8 cellular contexts compared by ENCODE assay signal in the genomic region with DNA sequence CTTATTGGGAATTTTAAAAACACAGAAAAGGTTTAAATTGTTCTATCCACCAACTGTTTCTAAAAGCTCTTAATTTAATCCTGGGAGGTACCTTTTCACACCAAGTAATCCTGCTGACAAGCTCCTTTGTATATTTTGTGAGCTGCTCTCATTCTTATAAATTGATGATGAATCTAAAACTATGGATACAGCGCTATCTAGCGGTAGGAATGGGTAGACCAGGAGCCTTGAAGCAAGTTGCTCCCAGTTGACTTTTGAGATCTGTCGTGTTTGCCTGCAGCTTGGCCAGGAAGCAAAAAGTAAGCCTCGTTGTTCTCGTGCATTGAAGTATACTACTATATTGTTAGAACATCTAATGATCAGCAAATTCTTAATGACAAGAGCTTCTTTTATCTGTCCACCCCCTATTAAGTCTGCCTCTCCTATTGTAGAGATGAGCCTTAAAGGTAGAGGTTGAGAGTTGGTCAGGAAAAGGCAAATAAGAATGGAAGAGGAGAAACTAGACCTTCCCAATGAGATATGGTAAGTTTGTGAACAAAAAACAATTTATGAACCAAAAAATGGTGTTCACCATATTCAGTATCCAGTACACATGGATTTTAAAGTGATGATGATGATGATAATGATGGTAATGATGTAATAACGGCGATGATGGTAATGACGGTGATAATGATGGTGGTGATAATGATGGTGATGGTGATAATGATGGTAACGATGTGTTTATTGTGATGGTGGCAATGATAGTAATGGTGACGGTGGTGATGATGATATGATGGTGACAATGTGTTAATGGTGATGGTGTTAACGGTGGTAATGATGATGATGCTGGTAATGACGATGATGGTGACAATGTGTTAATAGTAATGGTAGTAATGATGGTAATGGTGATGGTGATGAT.
A peak's percentile ranks its signal among the peaks of the same experiment; 100 is the strongest.
DNase-seq lines count a peak whose midpoint lies in the region; ATAC-seq and TF ChIP-seq lines count a peak whose summit lies in the region.

No MANE protein-coding gene starts in this region.

- intact Hi-C loops in esophagus muscularis mucosa (cut with DNase I): no loop called here

- peak; percentile 82 to 90 (median 84) for TF ChIP-seq CTCF in esophagus muscularis mucosa (IDR thresholded peaks at IDR 0.05)

- peaks cover 0 to 4% (median 0%) of the 10 kb centered on the region in 4 donors for H3K9me3 ChIP-seq in esophagus muscularis mucosa

- no peak for TF ChIP-seq POLR2A in esophagus muscularis mucosa (IDR thresholded peaks at IDR 0.05; ENCODE audit: low read depth)

- no peak overlapping the region for H3K27ac ChIP-seq in esophagus muscularis mucosa (replicated peaks in 1 of 4)

- WGBS in esophagus muscularis mucosa: 51% methylated on average over 12 of the region's 12 CpGs

- H3K36me3 ChIP-seq in esophagus muscularis mucosa: no peaks in the 10 kb centered on the region

- TF ChIP-seq EP300 in esophagus muscularis mucosa (IDR thresholded peaks at IDR 0.05): no peak

- H3K4me3 ChIP-seq in esophagus muscularis mucosa: no peak overlapping the region

- no peaks in the 10 kb centered on the region for H3K27me3 ChIP-seq in esophagus muscularis mucosa

- DNase-seq in DMS114 treated with DMSO at 0.1 percent for 48 hours (lab: John Stamatoyannopoulos, UW; ENCODE audit: unreplicated experiment) (peak; percentile 33), GM19238 (ENCODE audit: insufficient read length, low spot score) (peak; percentile 10), MV-4-11 (lab: John Stamatoyannopoulos, UW) (peak; percentile 41), SK-MEL-5 (ENCODE audit: low read depth, low spot score) (peak; percentile 87), esophagus muscularis mucosa (ENCODE audit: extremely low spot score) (no peak), myocyte (ENCODE audit: low read depth) (peak; percentile 82)

- peaks cover under 1 to 4% (median 2%) of the 10 kb centered on the region in 4 donors for H3K4me1 ChIP-seq in esophagus muscularis mucosa

- in situ Hi-C loops in SK-MEL-5 (cut with HindIII; ENCODE audit: low pct_unique_long_range_greater_than_20kb, low sequenced_read_pairs): no loop called here

- ATAC-seq in HG02678 (IDR thresholded peaks at IDR 0.05; ENCODE audit: unreplicated experiment) (no peak), GM21786 (IDR thresholded peaks at IDR 0.05; ENCODE audit: unreplicated experiment) (no peak)
